ENCODE assay signal across 4 cellular contexts in genomic region chr10:101011517-101012423, GRCh38.
DNase-seq lines count a peak whose midpoint lies in the region; TF ChIP-seq lines count a peak whose summit lies in the region.

No MANE protein-coding gene starts in this region.

- TF ChIP-seq CTCF in choroid plexus epithelial cell (conservative IDR thresholded peaks at IDR 0.05; ENCODE audit: low read depth, low read length): peak; percentile 64

- H3K4me3 ChIP-seq in choroid plexus epithelial cell (ENCODE audit: low read depth, low read length): no peak overlapping the region

- DNase-seq in DMS114 treated with DMSO at 0.1 percent for 48 hours (lab: John Stamatoyannopoulos, UW; ENCODE audit: unreplicated experiment) (peak; percentile 69), choroid plexus epithelial cell (ENCODE audit: low read depth) (no peak), NCI-H446 treated with DMSO at 0.1 percent for 48 hours (lab: John Stamatoyannopoulos, UW) (no peak)
- no peak for DNase-seq in activated CD8-positive, alpha-beta memory T cell treated with anti-CD3 and anti-CD28 coated beads for 24 hours
